1 cellular context compared by ENCODE assay signal in genomic region chr12:81015510-81015909, GRCh38.
TF ChIP-seq lines count a peak whose summit lies in the region.

No MANE protein-coding gene starts in this region.

TF ChIP-seq in H1, 55 proteins besides CTCF, POLR2A, EP300 and RAD21:
- TF ChIP-seq ATF2 (IDR thresholded peaks at IDR 0.05; ENCODE audit: low read length) (no peak), CTBP2 (IDR thresholded peaks at IDR 0.05; ENCODE audit: borderline replicate concordance, insufficient read depth, insufficient read length, low read length) (no peak), BRCA1 (IDR thresholded peaks at IDR 0.05; ENCODE audit: low read depth, low read length) (no peak)
TF ChIP-seq in H1: peak in this region for 0.
